8 cellular contexts compared by ENCODE assay signal in the genomic region with DNA sequence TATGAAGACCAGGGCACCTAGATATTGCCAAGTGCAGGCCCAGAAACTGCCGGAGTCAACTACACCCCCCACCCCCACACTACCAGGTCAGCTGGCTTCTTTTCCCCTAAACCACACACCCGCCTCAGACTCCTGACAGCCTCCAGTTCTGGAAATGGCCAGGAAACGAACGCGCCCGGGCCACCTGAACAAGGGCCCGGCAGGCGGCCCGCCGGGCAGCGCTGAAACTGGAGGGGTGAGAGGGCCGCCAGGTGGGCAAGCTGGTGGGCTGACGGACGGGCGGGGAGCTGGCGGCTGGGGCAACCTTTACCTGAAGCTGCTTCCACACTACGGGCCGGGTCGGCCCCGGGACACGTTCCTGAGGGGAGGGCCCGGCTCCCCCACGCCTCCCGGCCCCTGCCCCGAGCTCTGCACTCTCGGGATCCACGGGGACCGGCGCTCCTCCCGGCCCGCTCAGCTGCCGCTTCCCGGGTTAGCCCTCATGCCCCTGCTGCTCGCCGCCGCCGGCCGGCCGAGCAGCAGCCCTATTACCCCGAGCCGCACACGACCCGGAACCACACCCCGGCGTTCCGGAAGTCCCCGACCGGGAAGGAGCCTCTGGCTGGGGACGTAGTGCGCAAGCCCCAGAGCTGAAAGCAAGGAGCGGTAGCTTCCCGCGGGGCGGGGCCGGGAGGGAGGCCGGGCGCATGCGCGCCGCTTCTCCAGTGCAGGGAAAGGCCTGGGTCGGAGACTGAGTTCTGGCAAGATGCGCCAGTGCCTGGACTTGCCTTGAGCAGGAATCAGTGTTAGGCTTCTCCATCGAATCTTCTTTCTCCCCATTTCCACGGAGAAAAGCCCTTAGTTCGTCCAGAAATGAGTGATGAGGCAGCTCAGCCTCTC. TPM values are rescaled to one million over a fixed set of nuclear protein-coding genes. Genes with fewer than 3 reads are reported as not detected.
A peak's percentile ranks its signal among the peaks of the same experiment; 100 is the strongest.
DNase-seq lines count a peak whose midpoint lies in the region; ATAC-seq lines count a peak whose summit lies in the region.

A gene (minus strand): TSS at position 548 of the 879 bp plus-strand sequence. CDS start 34,634 bp downstream, outside the sequence.

- peak; percentile 96 for ATAC-seq in GM19397 (IDR thresholded peaks at IDR 0.05; ENCODE audit: unreplicated experiment)
- peak; percentile 72 for ATAC-seq in HG03565 (IDR thresholded peaks at IDR 0.05; ENCODE audit: unreplicated experiment)
- peak; percentile 100 for ATAC-seq in left lobe of liver

- DNase-seq in CD1c-positive myeloid dendritic cell (ENCODE audit: extremely low spot score) (peak; percentile 97), NCI-H748 treated with DMSO at 0.1 percent for 48 hours (lab: John Stamatoyannopoulos, UW) (peak; percentile 88), dedifferentiated amniotic fluid mesenchymal stem cell (ENCODE audit: extremely low spot score) (peak; percentile 96), left lobe of liver (ENCODE audit: low spot score) (peak; percentile 98)
- DNase-seq in activated CD4-positive, alpha-beta T cell treated with anti-CD3 and anti-CD28 coated beads, Interleukin-2, amount 50 U/mL, for 24 hours (ENCODE audit: low read depth in 1 of 2, low spot score in 1 of 2), result peak; percentile 88 to 92
- DNase-seq in stimulated activated CD4-positive, alpha-beta T cell treated with anti-CD3 and anti-CD28 coated beads, Interleukin-2, amount 100 ng/mL, for 24 hours, result peak; percentile 96 to 97

RNA-seq across cellular contexts. Expression of the gene that starts here (rescaled TPM):
- total RNA-seq in left lobe of liver, result 42.4 TPM

Comparison
In these comparisons a context has a peak if more than half of its experiments do, and no peak if none do; other contexts are left out.
1. Peak in every context shown above with its lines: DNase-seq and ATAC-seq.